Comparison of ENCODE assay signal across 8 cellular contexts in the genomic region with DNA sequence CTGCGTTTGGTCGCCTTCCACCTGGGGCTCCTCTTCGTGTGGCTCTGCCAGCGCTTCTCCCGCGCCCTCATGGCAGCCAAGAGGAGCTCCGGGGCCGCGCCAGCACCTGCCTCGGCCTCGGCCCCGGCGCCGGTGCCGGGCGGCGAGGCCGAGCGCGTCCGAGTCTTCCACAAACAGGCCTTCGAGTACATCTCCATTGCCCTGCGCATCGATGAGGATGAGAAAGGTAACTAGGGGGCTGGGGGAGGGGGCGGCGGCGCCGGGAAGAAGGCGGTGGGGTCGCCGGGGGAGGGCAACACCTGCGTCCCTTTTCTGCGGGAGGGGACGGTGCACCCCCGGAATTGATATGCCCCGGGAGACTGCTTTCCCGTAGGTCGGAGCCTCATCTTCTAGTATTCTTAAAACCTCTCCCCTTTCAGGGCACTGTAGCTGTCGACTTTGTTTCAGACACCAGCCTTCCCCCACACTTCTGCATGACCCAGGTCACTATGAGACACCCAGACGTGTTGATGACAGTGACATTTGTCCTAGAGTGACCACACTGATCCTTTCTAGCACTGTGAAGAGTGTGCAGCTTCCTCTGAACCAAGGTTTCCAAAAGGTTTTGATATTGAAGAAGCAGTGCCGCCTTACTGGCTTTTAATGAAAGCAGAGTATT. TPM values are rescaled to one million over a fixed set of nuclear protein-coding genes. Genes with fewer than 3 reads are reported as not detected.
DNase-seq lines count a peak whose midpoint lies in the region; ATAC-seq and TF ChIP-seq lines count a peak whose summit lies in the region.

No MANE protein-coding gene starts in this region.

- peak; percentile 40 for TF ChIP-seq POLR2A in prostate gland (IDR thresholded peaks at IDR 0.05)

- TF ChIP-seq CTCF in Loucy (conservative IDR thresholded peaks at IDR 0.05; ENCODE audit: low read length): no peak
- no peak for TF ChIP-seq CTCF in cardiac muscle cell (IDR thresholded peaks at IDR 0.05; ENCODE audit: low read depth, low read length)
- TF ChIP-seq CTCF in prostate gland (IDR thresholded peaks at IDR 0.05): no peak

- peak overlapping the region; percentile 73 for H3K4me3 ChIP-seq in Loucy (ENCODE audit: low read length, poor library complexity, severe bottlenecking)
- peak overlapping the region; percentile 90 for H3K4me3 ChIP-seq in cardiac muscle cell
- H3K4me3 ChIP-seq in prostate gland: peak overlapping the region; percentile 88 to 91

- DNase-seq in Caki2 (ENCODE audit: low read depth): peak; percentile 7
- DNase-seq in activated CD8-positive, alpha-beta T cell treated with anti-CD3 and anti-CD28 coated beads, Interleukin-2, amount 10 ng/mL, durations not matched to agents 7 days and 5 days: peak; percentile 40
- peak in 1 of 2 donors; percentile 48 for DNase-seq in cardiac muscle cell (ENCODE audit: low read depth in 1 of 2, low spot score in 1 of 2)
- no peak for DNase-seq in prostate gland (ENCODE audit: low spot score)
- no peak for DNase-seq in NCI-H2081 treated with DMSO at 0.1 percent for 48 hours (lab: John Stamatoyannopoulos, UW)
- no peak for DNase-seq in effector CD4-positive, alpha-beta T cell

- H3K4me3 Mint-ChIP-seq in activated CD8-positive, alpha-beta T cell treated with anti-CD3 and anti-CD28 coated beads, Interleukin-2, amount 10 ng/mL, durations not matched to agents 7 days and 5 days: peak overlapping the region; percentile 93

- H3K36me3 Mint-ChIP-seq in activated CD8-positive, alpha-beta T cell treated with anti-CD3 and anti-CD28 coated beads, Interleukin-2, amount 10 ng/mL, durations not matched to agents 7 days and 5 days (ENCODE audit: low read depth): peaks cover 5% of the 10 kb centered on the region

- intact Hi-C loops in prostate gland (cut with DNase I): no loop called here

- peaks cover 37% of the 10 kb centered on the region for H3K79me2 ChIP-seq in Loucy (ENCODE audit: insufficient read depth, low read length)

- H3F3A ChIP-seq in Loucy (ENCODE audit: low read depth): no peaks in the 10 kb centered on the region

- peak; percentile 1 for ATAC-seq in GM21367 (IDR thresholded peaks at IDR 0.05; ENCODE audit: unreplicated experiment)
- ATAC-seq in activated CD8-positive, alpha-beta T cell treated with anti-CD3 and anti-CD28 coated beads, Interleukin-2, amount 10 ng/mL, durations not matched to agents 7 days and 5 days: peak; percentile 1

- peaks cover 12% of the 10 kb centered on the region for H4K20me1 ChIP-seq in Loucy (ENCODE audit: insufficient read depth, low read length, poor library complexity, severe bottlenecking)

- CTCF ChIA-PET in activated CD8-positive, alpha-beta T cell treated with anti-CD3 and anti-CD28 coated beads, Interleukin-2, amount 10 ng/mL, durations not matched to agents 7 days and 5 days (lab: Charles Lee): interaction anchor here (1.3 to 3.2 kb wide), 2 partner anchors 24 to 72 kb away, joined by 3 to 20 read pairs; partner anchors contain the start of gene DPY30

- H3K27me3 ChIP-seq in Loucy (ENCODE audit: insufficient read depth, low read length, poor library complexity, severe bottlenecking) (no peaks in the 10 kb centered on the region), cardiac muscle cell (no peaks in the 10 kb centered on the region), prostate gland (replicated peaks; ENCODE audit: insufficient read depth) (no peaks in the 10 kb centered on the region)

- H3K27me3 Mint-ChIP-seq in activated CD8-positive, alpha-beta T cell treated with anti-CD3 and anti-CD28 coated beads, Interleukin-2, amount 10 ng/mL, durations not matched to agents 7 days and 5 days (ENCODE audit: low read depth): no peaks in the 10 kb centered on the region

- H3K27ac Mint-ChIP-seq in activated CD8-positive, alpha-beta T cell treated with anti-CD3 and anti-CD28 coated beads, Interleukin-2, amount 10 ng/mL, durations not matched to agents 7 days and 5 days: peak overlapping the region; percentile 90

- POLR2A ChIA-PET in activated CD8-positive, alpha-beta T cell treated with anti-CD3 and anti-CD28 coated beads, Interleukin-2, amount 10 ng/mL, durations not matched to agents 7 days and 5 days (lab: Charles Lee): interaction anchor here (0.6 to 5.0 kb wide), 6 partner anchors 25 to 255 kb away, joined by 3 to 49 read pairs (median 3); partner anchors contain the start of genes DPY30 and SLC30A6

- in situ Hi-C loops in Caki2 (cut with HindIII; ENCODE audit: low pct_unique_long_range_greater_than_20kb, low sequenced_read_pairs): no loop called here

- H3K9me3 ChIP-seq in Loucy (ENCODE audit: insufficient read depth, low read depth, low read length): no peaks in the 10 kb centered on the region
- H3K9me3 ChIP-seq in cardiac muscle cell (ENCODE audit: low read depth): no peaks in the 10 kb centered on the region
- H3K9me3 ChIP-seq in prostate gland: no peaks in the 10 kb centered on the region

- H3K9me3 Mint-ChIP-seq in activated CD8-positive, alpha-beta T cell treated with anti-CD3 and anti-CD28 coated beads, Interleukin-2, amount 10 ng/mL, durations not matched to agents 7 days and 5 days (ENCODE audit: insufficient read depth): no peaks in the 10 kb centered on the region

- H3K4me1 ChIP-seq in Loucy (ENCODE audit: insufficient read depth, low read length, poor library complexity, severe bottlenecking) (peaks cover 27% of the 10 kb centered on the region), cardiac muscle cell (ENCODE audit: low read depth) (peaks cover 5% of the 10 kb centered on the region), prostate gland (replicated peaks) (no peaks in the 10 kb centered on the region)

- peaks cover 23% of the 10 kb centered on the region for H3K4me1 Mint-ChIP-seq in activated CD8-positive, alpha-beta T cell treated with anti-CD3 and anti-CD28 coated beads, Interleukin-2, amount 10 ng/mL, durations not matched to agents 7 days and 5 days (ENCODE audit: low read depth)

- H3K27ac ChIP-seq in cardiac muscle cell (peak overlapping the region; percentile 90), prostate gland (peak overlapping the region; percentile 89 to 93)

- 2% methylated on average over 34 of the region's 41 CpGs for WGBS in prostate gland

- H3K36me3 ChIP-seq in Loucy (ENCODE audit: insufficient read depth, low read length) (no peaks in the 10 kb centered on the region), cardiac muscle cell (no peaks in the 10 kb centered on the region), prostate gland (no peaks in the 10 kb centered on the region)

- peak overlapping the region; percentile 68 for H3K9ac ChIP-seq in Loucy (ENCODE audit: low read depth, low read length, poor library complexity, severe bottlenecking)

- H3K4me2 ChIP-seq in Loucy (ENCODE audit: low read depth, low read length, poor library complexity, severe bottlenecking): peak overlapping the region; percentile 87

- peak overlapping the region; percentile 85 for H2AFZ ChIP-seq in Loucy (ENCODE audit: low read length)

- no peaks in the 10 kb centered on the region for H3K9me2 ChIP-seq in Loucy (replicated peaks; ENCODE audit: low read depth, low read length)

RNA-seq across cellular contexts. Expression of gene SPAST, which starts 0.8 kb away (rescaled TPM):
- total RNA-seq in Caki2 (2014; rRNA removed; shearing (Covaris generic); ENCODE audit: low replicate concordance): 18.9 and 21.3 TPM in 2 replicates
- 10 to 100 TPM; 18.6 to 19.0 TPM for total RNA-seq in activated CD8-positive, alpha-beta T cell treated with anti-CD3 and anti-CD28 coated beads, Interleukin-2, amount 10 ng/mL, durations not matched to agents 7 days and 5 days
- total RNA-seq in cardiac muscle cell: 21.8 and 23.0 TPM in 2 replicates
- polyA plus RNA-seq in cardiac muscle cell: 10.9 and 12.7 TPM in 2 replicates
- total RNA-seq in prostate gland: 10 to 100 TPM; 19.4 to 28.1 TPM

RNA-seq across cellular contexts. Expression of gene DPY30, which starts 24.5 kb away (rescaled TPM):
- 234 and 237 TPM in 2 replicates for total RNA-seq in Caki2 (2014; rRNA removed; shearing (Covaris generic); ENCODE audit: low replicate concordance)
- 10 to 100 TPM; 70.0 to 71.3 TPM for total RNA-seq in activated CD8-positive, alpha-beta T cell treated with anti-CD3 and anti-CD28 coated beads, Interleukin-2, amount 10 ng/mL, durations not matched to agents 7 days and 5 days
- 43.0 and 56.2 TPM in 2 replicates for total RNA-seq in cardiac muscle cell
- polyA plus RNA-seq in cardiac muscle cell: 143 and 169 TPM in 2 replicates
- 10 to 100 TPM; 36.5 to 93.3 TPM for total RNA-seq in prostate gland

RNA-seq across cellular contexts. Expression of gene MEMO1, which starts 53.3 kb away (rescaled TPM):
- 33.4 and 43.2 TPM in 2 replicates for total RNA-seq in Caki2 (2014; rRNA removed; shearing (Covaris generic); ENCODE audit: low replicate concordance)
- total RNA-seq in activated CD8-positive, alpha-beta T cell treated with anti-CD3 and anti-CD28 coated beads, Interleukin-2, amount 10 ng/mL, durations not matched to agents 7 days and 5 days: 10 to 100 TPM; 50.5 to 51.5 TPM
- total RNA-seq in cardiac muscle cell (28.3 and 42.6 TPM in 2 replicates), prostate gland (10 to 100 TPM; 25.7 to 38.7 TPM)
- polyA plus RNA-seq in cardiac muscle cell: 34.8 and 39.7 TPM in 2 replicates

Comparison
In these comparisons a context has a peak if more than half of its experiments do, and no peak if none do; other contexts are left out.
1. DNase-seq: peak in Caki2 (single experiment) and activated CD8-positive, alpha-beta T cell treated with anti-CD3 and anti-CD28 coated beads, Interleukin-2, amount 10 ng/mL, durations not matched to agents 7 days and 5 days (single experiment); none in prostate gland (single experiment), NCI-H2081 treated with DMSO at 0.1 percent for 48 hours (single experiment) and effector CD4-positive, alpha-beta T cell (single experiment).
2. Peak in every context shown above with its lines, with median percentiles within 50 percentile points of each other: H3K4me3 ChIP-seq.